In genomic region chr19:18996351-18996750, GRCh38 we compare ENCODE assay signal across 17 cellular contexts. TPM values are rescaled to one million over a fixed set of nuclear protein-coding genes. Genes with fewer than 3 reads are reported as not detected.
DNase-seq lines count a peak whose midpoint lies in the region; ATAC-seq and TF ChIP-seq lines count a peak whose summit lies in the region.
"Had no signal": no experiment of that assay in that cellular context is flagged by ENCODE, and none has a peak within 500 bp of the region (broad histone marks: within the 10 kb centered on the region; RNA-seq: fewer than 3 reads in every experiment).

No MANE protein-coding gene starts in this region.

- H3K36me3 Mint-ChIP-seq in GM23338 (ENCODE audit: low read depth), result peaks cover 73% of the 10 kb centered on the region
- H3K36me3 Mint-ChIP-seq in nephron progenitor cell (ENCODE audit: low read depth), result peaks cover 67% of the 10 kb centered on the region

- H3K9me2 ChIP-seq in GM23338 (ENCODE audit: insufficient read depth), result no peaks in the 10 kb centered on the region
- H3K9me2 ChIP-seq: SK-N-SH had no signal

- no peaks in the 10 kb centered on the region for H3K79me2 ChIP-seq in GM23338 (replicated peaks; ENCODE audit: insufficient read depth)

- TF ChIP-seq CTCF in GM23338 (conservative IDR thresholded peaks at IDR 0.05; ENCODE audit: low read depth in 2 of 2) (no peak), dorsolateral prefrontal cortex (IDR thresholded peaks at IDR 0.05 in 54 of 56, conservative IDR thresholded peaks at IDR 0.05 in 2 of 56; ENCODE audit: low read depth in 1 of 56, partially characterized antibody in 56 of 56) (no peak), nephron progenitor cell (IDR thresholded peaks at IDR 0.05) (no peak)

- H3K4me1 ChIP-seq in GM23338 (ENCODE audit: insufficient read depth) (no peaks in the 10 kb centered on the region), SJSA1 (replicated peaks) (peaks cover 8% of the 10 kb centered on the region)
- H3K4me1 ChIP-seq: A549, HAP-1 had no signal

- no peaks in the 10 kb centered on the region for H3K9me3 ChIP-seq in SJSA1 (replicated peaks)
- H3K9me3 ChIP-seq: A549, HAP-1, SK-N-SH had no signal

- no peak for DNase-seq in GM23338 (ENCODE audit: low spot score)
- DNase-seq in SJSA1 (ENCODE audit: low read depth in 1 of 2, low spot score in 2 of 2), result no peak
- DNase-seq in dorsolateral prefrontal cortex, result no peak
- no peak for DNase-seq in nephron progenitor cell
- no peak for DNase-seq in ecto neural progenitor cell (ENCODE audit: low spot score)
- DNase-seq in iPS-NIHi11 (ENCODE audit: low spot score), result no peak
- DNase-seq: CD4-positive, alpha-beta memory T cell; COR-L47; GOT3; NCI-H2029 treated with DMSO at 0.1 percent for 48 hours; SIG-M5 had no signal

- H4K20me1 ChIP-seq in GM23338 (replicated peaks; ENCODE audit: insufficient read depth), result peaks cover 20% of the 10 kb centered on the region; the same call in 1 of the 2 replicates

- H3K27me3 ChIP-seq in GM23338 (ENCODE audit: insufficient read depth) (no peaks in the 10 kb centered on the region), SJSA1 (replicated peaks) (no peaks in the 10 kb centered on the region; the same call in 1 of the 2 replicates), dorsolateral prefrontal cortex (no peaks in the 10 kb centered on the region)

- no peak overlapping the region for H3K4me3 Mint-ChIP-seq in GM23338
- H3K4me3 Mint-ChIP-seq in nephron progenitor cell, result no peak overlapping the region
- H3K4me3 Mint-ChIP-seq: CD4-positive, alpha-beta memory T cell had no signal

- H3K36me3 ChIP-seq in GM23338 (ENCODE audit: insufficient read depth) (peaks cover 11% of the 10 kb centered on the region), SJSA1 (peaks cover 91% of the 10 kb centered on the region)

- H3K4me3 ChIP-seq in GM23338, result no peak overlapping the region
- H3K4me3 ChIP-seq in SJSA1, result no peak overlapping the region
- no peak overlapping the region for H3K4me3 ChIP-seq in dorsolateral prefrontal cortex
- H3K4me3 ChIP-seq: A549, HAP-1, PC-9 had no signal

- H3K4me2 ChIP-seq in GM23338, result no peak overlapping the region
- H3K4me2 ChIP-seq: A549, KMS-11, PC-9, SK-N-SH had no signal

- intact Hi-C loops in dorsolateral prefrontal cortex (cut with DNase I), result loop anchor here in 1 of 2 donors (5.0 kb wide), 2 partner anchors 36 to 141 kb away; partner anchors contain the start of genes ARMC6, SUGP2 and TMEM161A

- H3K27ac ChIP-seq in GM23338 (ENCODE audit: low read depth), result peak overlapping the region; percentile 69; the same call in 1 of the 2 replicates
- H3K27ac ChIP-seq in SJSA1, result 0 out of 2 replicates have a peak overlapping the region, but pooled peaks have one; percentile 8
- H3K27ac ChIP-seq in dorsolateral prefrontal cortex, result peak overlapping the region in 36 of 59 donors; percentile 4 to 80 (median 58)
- H3K27ac ChIP-seq: A549, KMS-11, PC-9 had no signal

- peaks cover 11% of the 10 kb centered on the region; the same call in 2 of the 3 replicates for H3K4me1 Mint-ChIP-seq in GM23338
- no peaks in the 10 kb centered on the region for H3K4me1 Mint-ChIP-seq in nephron progenitor cell

- no peak for ATAC-seq in GM23338
- no peak for ATAC-seq in GM21528 (IDR thresholded peaks at IDR 0.05; ENCODE audit: low FRiP score, unreplicated experiment)

- H3K9me3 Mint-ChIP-seq in GM23338 (no peaks in the 10 kb centered on the region), nephron progenitor cell (no peaks in the 10 kb centered on the region)

- H3F3A ChIP-seq in GM23338 (replicated peaks; ENCODE audit: low read depth), result peaks cover 16% of the 10 kb centered on the region

- no peak overlapping the region for H2AFZ ChIP-seq in GM23338
- H2AFZ ChIP-seq: PC-9 had no signal

- H3K27me3 Mint-ChIP-seq in GM23338 (ENCODE audit: insufficient read depth, low read depth, poor library complexity) (peaks cover 10% of the 10 kb centered on the region), nephron progenitor cell (ENCODE audit: low read depth, poor library complexity) (peaks cover 1% of the 10 kb centered on the region)
- H3K27me3 Mint-ChIP-seq: CD4-positive, alpha-beta memory T cell had no signal

- H3K27ac Mint-ChIP-seq in GM23338 (0 out of 2 replicates have a peak overlapping the region, but pooled peaks have one; percentile 30), nephron progenitor cell (peak overlapping the region; percentile 87)

TF ChIP-seq in GM23338, 12 proteins besides CTCF, POLR2A, EP300 and RAD21 (continues in another document):
- TF ChIP-seq EZH2phosphoT487 (IDR thresholded peaks at IDR 0.05; ENCODE audit: unreplicated experiment) (no peak), POLR2AphosphoS5 (IDR thresholded peaks at IDR 0.05; ENCODE audit: low read depth) (no peak), ETS1 (IDR thresholded peaks at IDR 0.05) (no peak), ZNF114 (CRISPR knock-in tag; IDR thresholded peaks at IDR 0.05) (no peak), JUNB (IDR thresholded peaks at IDR 0.05; ENCODE audit: unreplicated experiment) (no peak), STAT1 (IDR thresholded peaks at IDR 0.05; ENCODE audit: unreplicated experiment) (no peak), CREB1 (CRISPR knock-in tag; IDR thresholded peaks at IDR 0.05; ENCODE audit: low read depth) (no peak), ZNF331 (CRISPR knock-in tag; IDR thresholded peaks at IDR 0.05; ENCODE audit: low read depth) (no peak), NANOG (IDR thresholded peaks at IDR 0.05; ENCODE audit: borderline replicate concordance) (no peak)

RNA-seq across cellular contexts. Expression of gene SUGP2, which starts 37.0 kb away (rescaled TPM):
- total RNA-seq in GM23338 (2014; rRNA removed; shearing (Covaris generic)), result 86.5 and 102 TPM in 2 replicates
- 99.3 and 109 TPM in 2 replicates for polyA plus RNA-seq in GM23338 (2016; fragmentation: Nextera tagmentation; extraction: Ambion mirVana)
- total RNA-seq in SJSA1 (2014; rRNA removed; shearing (Covaris generic)), result 31.8 and 46.4 TPM in 2 replicates
- total RNA-seq in dorsolateral prefrontal cortex, result 100 to 1,000 TPM; 143 to 254 (median 191) TPM

RNA-seq across cellular contexts. Expression of gene ARMC6, which starts 37.1 kb away (rescaled TPM):
- 95.1 and 112 TPM in 2 replicates for total RNA-seq in GM23338 (2014; rRNA removed; shearing (Covaris generic))
- polyA plus RNA-seq in GM23338 (2016; fragmentation: Nextera tagmentation; extraction: Ambion mirVana), result 40.9 and 45.0 TPM in 2 replicates
- total RNA-seq in SJSA1 (2014; rRNA removed; shearing (Covaris generic)), result 54.9 and 59.9 TPM in 2 replicates
- 10 to 100 TPM; 16.2 to 34.3 (median 24.2) TPM for total RNA-seq in dorsolateral prefrontal cortex

RNA-seq across cellular contexts. Expression of gene HOMER3, which starts 55.3 kb away (rescaled TPM):
- total RNA-seq in GM23338 (2014; rRNA removed; shearing (Covaris generic)), result 23.5 and 38.4 TPM in 2 replicates
- 16.7 and 18.0 TPM in 2 replicates for polyA plus RNA-seq in GM23338 (2016; fragmentation: Nextera tagmentation; extraction: Ambion mirVana)
- total RNA-seq in SJSA1 (2014; rRNA removed; shearing (Covaris generic)), result 53.7 and 79.3 TPM in 2 replicates
- total RNA-seq in dorsolateral prefrontal cortex, result 10 to 100 TPM; 11.7 to 52.8 (median 22.9) TPM

Comparison
In these comparisons a context has a peak if more than half of its experiments do, and no peak if none do; other contexts are left out.
1. H3K27ac ChIP-seq: peak in every context shown above with its lines; median percentile 69 in GM23338; 58 in dorsolateral prefrontal cortex; 8 in SJSA1.